ENCODE assay signal across 8 cellular contexts in the genomic region with DNA sequence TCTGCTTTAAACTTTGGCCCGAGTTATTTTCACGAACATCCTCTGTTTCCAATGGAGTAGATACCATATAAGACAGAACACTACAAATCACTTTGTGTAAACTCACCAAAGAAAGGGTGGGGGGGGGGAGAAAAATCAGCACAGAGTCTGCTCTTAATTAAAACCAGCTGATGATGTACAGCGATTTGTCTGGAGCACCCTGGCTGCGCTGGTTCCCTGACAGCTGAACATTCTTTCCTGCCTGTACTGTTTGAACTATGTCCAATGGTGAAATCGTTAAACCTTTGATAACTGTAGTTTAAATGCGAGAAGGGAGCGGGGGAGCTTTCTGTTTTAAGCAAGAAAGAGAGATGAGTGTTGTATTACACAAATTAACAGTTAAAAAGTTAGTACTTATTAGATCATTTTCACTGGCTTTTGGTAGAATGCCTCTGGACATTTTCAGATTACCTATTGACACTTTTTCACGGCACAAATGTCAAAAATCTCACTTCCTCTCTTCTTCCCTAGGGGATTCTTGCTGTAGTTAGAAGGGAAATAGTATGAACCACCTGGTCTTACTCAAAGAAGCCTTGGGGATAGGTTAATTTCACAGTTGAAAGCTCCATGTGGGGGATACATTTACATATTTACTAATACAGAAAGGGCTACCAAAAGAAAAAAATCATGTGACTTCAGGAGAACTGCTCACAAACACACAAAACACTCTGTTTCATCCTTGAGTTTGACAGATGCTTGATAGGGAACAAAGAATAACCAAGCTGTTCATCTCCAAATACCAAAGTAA.
DNase-seq lines count a peak whose midpoint lies in the region; ATAC-seq and TF ChIP-seq lines count a peak whose summit lies in the region.

No MANE protein-coding gene starts in this region.

- ATAC-seq in GM18499 (IDR thresholded peaks at IDR 0.05; ENCODE audit: insufficient read depth, unreplicated experiment), result peak; percentile 83
- ATAC-seq in GM21786 (IDR thresholded peaks at IDR 0.05; ENCODE audit: unreplicated experiment), result peak; percentile 85

- peak overlapping the region; percentile 25 to 81 (median 63) for H3K27ac Mint-ChIP-seq in nephron

- no peaks in the 10 kb centered on the region for H3K36me3 Mint-ChIP-seq in nephron (ENCODE audit: low read depth)

- H3K4me3 Mint-ChIP-seq in nephron, result peak overlapping the region in 2 of 3 experiments; percentile 2 to 10

- peaks cover 11% of the 10 kb centered on the region for H3K27me3 Mint-ChIP-seq in nephron (ENCODE audit: low read depth)

- DNase-seq in NAMALWA (ENCODE audit: low spot score) (peak; percentile 86), C1 segment of cervical spinal cord (lab: John Stamatoyannopoulos, UW) (no peak), mesenteric fat pad (ENCODE audit: low spot score) (no peak), midbrain (lab: John Stamatoyannopoulos, UW) (no peak), COLO668 (lab: John Stamatoyannopoulos, UW; ENCODE audit: unreplicated experiment) (no peak)

- peaks cover 41% of the 10 kb centered on the region for H3K4me1 Mint-ChIP-seq in nephron

- peaks cover 9% of the 10 kb centered on the region for H3K9me3 Mint-ChIP-seq in nephron

- no peak for TF ChIP-seq CTCF in nephron (IDR thresholded peaks at IDR 0.05; ENCODE audit: unreplicated experiment in 3 of 3)
